10 cellular contexts compared by ENCODE assay signal in genomic region chr13:101706651-101707050, GRCh38.
DNase-seq lines count a peak whose midpoint lies in the region; ATAC-seq and TF ChIP-seq lines count a peak whose summit lies in the region.
"Had no signal": no experiment of that assay in that cellular context is flagged by ENCODE, and none has a peak within 500 bp of the region (broad histone marks: within the 10 kb centered on the region; RNA-seq: fewer than 3 reads in every experiment).

No MANE protein-coding gene starts in this region.

- H3K27me3 Mint-ChIP-seq in endothelial cell (ENCODE audit: unreplicated experiment): peaks cover 1% of the 10 kb centered on the region

- peaks cover 20% of the 10 kb centered on the region for H3K4me1 Mint-ChIP-seq in endothelial cell (ENCODE audit: unreplicated experiment)
- H3K4me1 Mint-ChIP-seq in stimulated activated effector memory CD8-positive, alpha-beta T cell treated with anti-CD3 and anti-CD28 coated beads, Interleukin-12 subunit alpha, Interleukin-12 subunit beta, amount 100 ng/mL, for 72 hours: peaks cover 8% of the 10 kb centered on the region

- H3K27ac Mint-ChIP-seq in endothelial cell (ENCODE audit: unreplicated experiment): peak overlapping the region; percentile 39
- H3K27ac Mint-ChIP-seq in stimulated activated effector memory CD8-positive, alpha-beta T cell treated with anti-CD3 and anti-CD28 coated beads, Interleukin-12 subunit alpha, Interleukin-12 subunit beta, amount 100 ng/mL, for 72 hours: no peak overlapping the region
- H3K27ac Mint-ChIP-seq: CD8-positive, alpha-beta T cell had no signal

- peak; percentile 57 for ATAC-seq in stimulated activated effector memory CD8-positive, alpha-beta T cell treated with anti-CD3 and anti-CD28 coated beads, Interleukin-12 subunit alpha, Interleukin-12 subunit beta, amount 100 ng/mL, for 72 hours
- ATAC-seq: body of pancreas; CD8-positive, alpha-beta T cell had no signal

- H3K36me3 Mint-ChIP-seq in endothelial cell (ENCODE audit: low read depth, unreplicated experiment): no peaks in the 10 kb centered on the region
- no peaks in the 10 kb centered on the region for H3K36me3 Mint-ChIP-seq in stimulated activated effector memory CD8-positive, alpha-beta T cell treated with anti-CD3 and anti-CD28 coated beads, Interleukin-12 subunit alpha, Interleukin-12 subunit beta, amount 100 ng/mL, for 72 hours
- H3K36me3 Mint-ChIP-seq: CD8-positive, alpha-beta T cell had no signal

- DNase-seq in SIG-M5 treated with dmso at 0.1 percent for 504 hours (lab: John Stamatoyannopoulos, UW; ENCODE audit: unreplicated experiment) (peak; percentile 53), SIG-M5 (lab: John Stamatoyannopoulos, UW) (no peak), NCI-H69 (lab: John Stamatoyannopoulos, UW) (peak; percentile 84), endothelial cell (ENCODE audit: low spot score) (peak; percentile 35), H7 (no peak), NCI-H1048 (lab: John Stamatoyannopoulos, UW) (no peak), NCI-H345 (lab: John Stamatoyannopoulos, UW) (no peak)
- no peak for DNase-seq in stimulated activated effector memory CD8-positive, alpha-beta T cell treated with anti-CD3 and anti-CD28 coated beads, Interleukin-12 subunit alpha, Interleukin-12 subunit beta, amount 100 ng/mL, for 72 hours (ENCODE audit: low spot score in 2 of 2)

- H3K4me3 Mint-ChIP-seq in endothelial cell (ENCODE audit: unreplicated experiment): no peak overlapping the region
- H3K4me3 Mint-ChIP-seq in stimulated activated effector memory CD8-positive, alpha-beta T cell treated with anti-CD3 and anti-CD28 coated beads, Interleukin-12 subunit alpha, Interleukin-12 subunit beta, amount 100 ng/mL, for 72 hours: no peak overlapping the region
- H3K4me3 Mint-ChIP-seq: CD8-positive, alpha-beta T cell had no signal

- TF ChIP-seq CTCF in endothelial cell (IDR thresholded peaks at IDR 0.05; ENCODE audit: unreplicated experiment): no peak

- H3K9me3 Mint-ChIP-seq in endothelial cell (ENCODE audit: unreplicated experiment): no peaks in the 10 kb centered on the region
- H3K9me3 Mint-ChIP-seq in stimulated activated effector memory CD8-positive, alpha-beta T cell treated with anti-CD3 and anti-CD28 coated beads, Interleukin-12 subunit alpha, Interleukin-12 subunit beta, amount 100 ng/mL, for 72 hours: no peaks in the 10 kb centered on the region
- H3K9me3 Mint-ChIP-seq: CD8-positive, alpha-beta T cell had no signal

- H3K27me3 ChIP-seq in H7 (ENCODE audit: control insufficient read depth, insufficient read depth, low read length): no peaks in the 10 kb centered on the region
- H3K27me3 ChIP-seq: body of pancreas had no signal

- H3K36me3 ChIP-seq in H7 (replicated peaks; ENCODE audit: control insufficient read depth, insufficient read depth, low read length): no peaks in the 10 kb centered on the region

- no peak overlapping the region for H3K4me3 ChIP-seq in H7 (ENCODE audit: insufficient read depth, low read depth, low read length)
- H3K4me3 ChIP-seq: body of pancreas had no signal

Comparison
In these comparisons a context has a peak if more than half of its experiments do, and no peak if none do; other contexts are left out.
1. DNase-seq: peak in SIG-M5 treated with dmso at 0.1 percent for 504 hours (single experiment), NCI-H69 (single experiment) and endothelial cell (single experiment); none in SIG-M5 (single experiment), stimulated activated effector memory CD8-positive, alpha-beta T cell treated with anti-CD3 and anti-CD28 coated beads, Interleukin-12 subunit alpha, Interleukin-12 subunit beta, amount 100 ng/mL, for 72 hours (0 of 2), H7 (single experiment), NCI-H1048 (single experiment) and NCI-H345 (single experiment).